ENCODE assay signal across 1 cellular context in the genomic region with DNA sequence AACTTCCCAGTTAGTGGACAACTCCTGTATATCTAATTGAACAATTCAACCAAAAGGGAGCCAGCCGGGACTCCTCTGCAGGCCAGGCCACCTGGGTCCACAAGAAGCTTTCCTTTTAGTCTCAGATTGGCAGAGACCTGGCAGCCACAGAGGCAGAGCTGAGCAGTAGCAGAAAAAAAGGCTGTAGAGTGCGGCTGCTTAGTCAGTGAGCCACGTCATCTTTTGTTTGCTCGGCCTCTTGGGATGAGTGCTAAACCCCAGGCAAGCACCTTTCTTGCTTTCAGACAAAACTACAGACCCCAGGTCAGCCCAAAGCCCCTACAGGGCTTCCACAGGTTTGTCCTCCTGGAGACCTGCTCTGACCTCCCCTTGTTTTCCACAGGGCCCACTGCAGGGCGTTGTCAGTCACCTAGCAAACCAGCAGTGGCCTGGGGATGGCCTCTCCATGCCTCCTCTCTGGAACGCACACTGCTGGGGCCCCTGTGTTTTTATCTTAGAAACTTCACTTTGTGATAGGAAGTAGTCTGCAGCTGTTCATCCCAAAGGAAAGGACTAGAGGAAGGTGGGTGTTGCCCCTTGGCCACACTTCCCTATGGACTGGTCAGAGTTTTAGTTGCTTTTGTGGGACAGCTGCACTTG.
TF ChIP-seq lines count a peak whose summit lies in the region.

No MANE protein-coding gene starts in this region.

TF ChIP-seq in SK-N-SH, 30 proteins besides CTCF, POLR2A, EP300 and RAD21 (continued from another document):
- TF ChIP-seq, protein P1, sequence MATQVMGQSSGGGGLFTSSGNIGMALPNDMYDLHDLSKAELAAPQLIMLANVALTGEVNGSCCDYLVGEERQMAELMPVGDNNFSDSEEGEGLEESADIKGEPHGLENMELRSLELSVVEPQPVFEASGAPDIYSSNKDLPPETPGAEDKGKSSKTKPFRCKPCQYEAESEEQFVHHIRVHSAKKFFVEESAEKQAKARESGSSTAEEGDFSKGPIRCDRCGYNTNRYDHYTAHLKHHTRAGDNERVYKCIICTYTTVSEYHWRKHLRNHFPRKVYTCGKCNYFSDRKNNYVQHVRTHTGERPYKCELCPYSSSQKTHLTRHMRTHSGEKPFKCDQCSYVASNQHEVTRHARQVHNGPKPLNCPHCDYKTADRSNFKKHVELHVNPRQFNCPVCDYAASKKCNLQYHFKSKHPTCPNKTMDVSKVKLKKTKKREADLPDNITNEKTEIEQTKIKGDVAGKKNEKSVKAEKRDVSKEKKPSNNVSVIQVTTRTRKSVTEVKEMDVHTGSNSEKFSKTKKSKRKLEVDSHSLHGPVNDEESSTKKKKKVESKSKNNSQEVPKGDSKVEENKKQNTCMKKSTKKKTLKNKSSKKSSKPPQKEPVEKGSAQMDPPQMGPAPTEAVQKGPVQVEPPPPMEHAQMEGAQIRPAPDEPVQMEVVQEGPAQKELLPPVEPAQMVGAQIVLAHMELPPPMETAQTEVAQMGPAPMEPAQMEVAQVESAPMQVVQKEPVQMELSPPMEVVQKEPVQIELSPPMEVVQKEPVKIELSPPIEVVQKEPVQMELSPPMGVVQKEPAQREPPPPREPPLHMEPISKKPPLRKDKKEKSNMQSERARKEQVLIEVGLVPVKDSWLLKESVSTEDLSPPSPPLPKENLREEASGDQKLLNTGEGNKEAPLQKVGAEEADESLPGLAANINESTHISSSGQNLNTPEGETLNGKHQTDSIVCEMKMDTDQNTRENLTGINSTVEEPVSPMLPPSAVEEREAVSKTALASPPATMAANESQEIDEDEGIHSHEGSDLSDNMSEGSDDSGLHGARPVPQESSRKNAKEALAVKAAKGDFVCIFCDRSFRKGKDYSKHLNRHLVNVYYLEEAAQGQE (IDR thresholded peaks at IDR 0.05; ENCODE audit: low read depth, low read length) = no peak
- TF ChIP-seq NFIC (IDR thresholded peaks at IDR 0.05; ENCODE audit: borderline replicate concordance) (peak; percentile 63), CHD2 (IDR thresholded peaks at IDR 0.05; ENCODE audit: low read length, partially characterized antibody) (no peak), ELF1 (IDR thresholded peaks at IDR 0.05) (no peak), RXRA (IDR thresholded peaks at IDR 0.05; ENCODE audit: borderline replicate concordance, low read depth) (0 out of 2 replicates have a peak, but pooled peaks have one; percentile 36), TEAD4 (IDR thresholded peaks at IDR 0.05; ENCODE audit: borderline replicate concordance, insufficient read depth) (no peak), TAF1 (IDR thresholded peaks at IDR 0.05; ENCODE audit: borderline replicate concordance, low read depth, low read length) (no peak), RCOR1 (IDR thresholded peaks at IDR 0.05; ENCODE audit: low read length) (no peak), TCF12 (IDR thresholded peaks at IDR 0.05) (peak; percentile 73), YY1 (IDR thresholded peaks at IDR 0.05; ENCODE audit: low read depth) (no peak), POLR2AphosphoS5 (IDR thresholded peaks at IDR 0.05; ENCODE audit: low read depth, low read length) (no peak), GABPA (IDR thresholded peaks at IDR 0.05; ENCODE audit: low read depth) (no peak), SIN3A (IDR thresholded peaks at IDR 0.05; ENCODE audit: borderline replicate concordance, low read depth, low read length) (no peak), FOXJ3 (CRISPR knock-in tag; IDR thresholded peaks at IDR 0.05) (no peak), FOXM1 (IDR thresholded peaks at IDR 0.05; ENCODE audit: low read depth) (no peak), RFX5 (IDR thresholded peaks at IDR 0.05; ENCODE audit: low read length) (no peak), NRF1 (IDR thresholded peaks at IDR 0.05; ENCODE audit: low read depth, low read length) (no peak), EZH2phosphoT487 (IDR thresholded peaks at IDR 0.05; ENCODE audit: borderline replicate concordance, low read depth) (no peak), JUND (IDR thresholded peaks at IDR 0.05) (peak; percentile 75; the same call in 1 of the 2 replicates)
- TF ChIP-seq, protein P2, sequence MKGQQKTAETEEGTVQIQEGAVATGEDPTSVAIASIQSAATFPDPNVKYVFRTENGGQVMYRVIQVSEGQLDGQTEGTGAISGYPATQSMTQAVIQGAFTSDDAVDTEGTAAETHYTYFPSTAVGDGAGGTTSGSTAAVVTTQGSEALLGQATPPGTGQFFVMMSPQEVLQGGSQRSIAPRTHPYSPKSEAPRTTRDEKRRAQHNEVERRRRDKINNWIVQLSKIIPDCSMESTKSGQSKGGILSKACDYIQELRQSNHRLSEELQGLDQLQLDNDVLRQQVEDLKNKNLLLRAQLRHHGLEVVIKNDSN (IDR thresholded peaks at IDR 0.05; ENCODE audit: borderline replicate concordance, low read depth) = no peak
- TF ChIP-seq, protein P3, sequence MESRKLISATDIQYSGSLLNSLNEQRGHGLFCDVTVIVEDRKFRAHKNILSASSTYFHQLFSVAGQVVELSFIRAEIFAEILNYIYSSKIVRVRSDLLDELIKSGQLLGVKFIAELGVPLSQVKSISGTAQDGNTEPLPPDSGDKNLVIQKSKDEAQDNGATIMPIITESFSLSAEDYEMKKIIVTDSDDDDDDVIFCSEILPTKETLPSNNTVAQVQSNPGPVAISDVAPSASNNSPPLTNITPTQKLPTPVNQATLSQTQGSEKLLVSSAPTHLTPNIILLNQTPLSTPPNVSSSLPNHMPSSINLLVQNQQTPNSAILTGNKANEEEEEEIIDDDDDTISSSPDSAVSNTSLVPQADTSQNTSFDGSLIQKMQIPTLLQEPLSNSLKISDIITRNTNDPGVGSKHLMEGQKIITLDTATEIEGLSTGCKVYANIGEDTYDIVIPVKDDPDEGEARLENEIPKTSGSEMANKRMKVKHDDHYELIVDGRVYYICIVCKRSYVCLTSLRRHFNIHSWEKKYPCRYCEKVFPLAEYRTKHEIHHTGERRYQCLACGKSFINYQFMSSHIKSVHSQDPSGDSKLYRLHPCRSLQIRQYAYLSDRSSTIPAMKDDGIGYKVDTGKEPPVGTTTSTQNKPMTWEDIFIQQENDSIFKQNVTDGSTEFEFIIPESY (IDR thresholded peaks at IDR 0.05; ENCODE audit: borderline replicate concordance, low read depth) = no peak
- TF ChIP-seq, protein P4, sequence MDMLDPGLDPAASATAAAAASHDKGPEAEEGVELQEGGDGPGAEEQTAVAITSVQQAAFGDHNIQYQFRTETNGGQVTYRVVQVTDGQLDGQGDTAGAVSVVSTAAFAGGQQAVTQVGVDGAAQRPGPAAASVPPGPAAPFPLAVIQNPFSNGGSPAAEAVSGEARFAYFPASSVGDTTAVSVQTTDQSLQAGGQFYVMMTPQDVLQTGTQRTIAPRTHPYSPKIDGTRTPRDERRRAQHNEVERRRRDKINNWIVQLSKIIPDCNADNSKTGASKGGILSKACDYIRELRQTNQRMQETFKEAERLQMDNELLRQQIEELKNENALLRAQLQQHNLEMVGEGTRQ (IDR thresholded peaks at IDR 0.05; ENCODE audit: borderline replicate concordance, low read depth, low read length) = no peak
- TF ChIP-seq, protein P5, sequence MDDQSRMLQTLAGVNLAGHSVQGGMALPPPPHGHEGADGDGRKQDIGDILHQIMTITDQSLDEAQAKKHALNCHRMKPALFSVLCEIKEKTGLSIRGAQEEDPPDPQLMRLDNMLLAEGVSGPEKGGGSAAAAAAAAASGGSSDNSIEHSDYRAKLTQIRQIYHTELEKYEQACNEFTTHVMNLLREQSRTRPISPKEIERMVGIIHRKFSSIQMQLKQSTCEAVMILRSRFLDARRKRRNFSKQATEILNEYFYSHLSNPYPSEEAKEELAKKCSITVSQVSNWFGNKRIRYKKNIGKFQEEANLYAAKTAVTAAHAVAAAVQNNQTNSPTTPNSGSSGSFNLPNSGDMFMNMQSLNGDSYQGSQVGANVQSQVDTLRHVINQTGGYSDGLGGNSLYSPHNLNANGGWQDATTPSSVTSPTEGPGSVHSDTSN (IDR thresholded peaks at IDR 0.05) = peak; percentile 63
